7 cellular contexts compared by ENCODE assay signal in the genomic region with DNA sequence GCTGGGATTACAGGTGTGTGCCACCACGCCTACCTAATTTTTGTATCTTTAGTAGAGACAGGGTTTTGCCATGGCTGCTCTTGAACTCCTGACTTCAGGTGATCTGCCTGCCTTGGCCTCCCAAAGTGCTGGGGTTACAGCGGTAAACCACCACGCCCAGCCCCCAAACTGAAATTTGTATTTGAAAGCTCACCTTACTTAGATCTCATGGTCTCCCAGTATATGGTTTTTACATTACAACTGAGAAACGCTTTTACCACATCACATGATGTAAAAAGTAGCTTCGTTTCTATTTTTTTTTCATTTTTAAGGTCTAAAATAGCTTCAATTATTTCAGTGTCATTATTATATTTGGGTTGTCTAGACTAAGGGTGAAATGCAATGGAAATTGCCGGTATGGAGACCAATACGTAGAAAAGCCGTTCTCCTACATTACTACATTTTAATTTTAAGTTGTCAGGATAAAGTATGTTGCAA.
"Had no signal": no experiment of that assay in that cellular context is flagged by ENCODE, and none has a peak within 500 bp of the region (broad histone marks: within the 10 kb centered on the region; RNA-seq: fewer than 3 reads in every experiment).

No MANE protein-coding gene starts in this region.

- DNase-seq: IMR-90, KBM-7, KG1 had no signal

- H3K4me3 ChIP-seq: K562 had no signal

- H3K27ac ChIP-seq: HL-60 had no signal

- ATAC-seq: HepG2, K562 had no signal

- FAIRE-seq: HepG2, HTR-8/SVneo, K562 had no signal
